In genomic region chr1:55211909-55212308, GRCh38 we compare ENCODE assay signal across 8 cellular contexts. TPM values are rescaled to one million over a fixed set of nuclear protein-coding genes. Genes with fewer than 3 reads are reported as not detected.
A peak's percentile ranks its signal among the peaks of the same experiment; 100 is the strongest.
DNase-seq lines count a peak whose midpoint lies in the region; ATAC-seq and TF ChIP-seq lines count a peak whose summit lies in the region.

No MANE protein-coding gene starts in this region.

- H3K27me3 Mint-ChIP-seq in T-helper 2 cell treated with Interferon-gamma antibody and Interleukin-4, amounts not matched to agents 5 μg/mL and 100 μg/mL, for 36 hours (ENCODE audit: low read depth): no peaks in the 10 kb centered on the region
- no peaks in the 10 kb centered on the region for H3K27me3 Mint-ChIP-seq in naive B cell

- peak overlapping the region; percentile 44 for H3K4me2 ChIP-seq in GM23248 (ENCODE audit: unreplicated experiment)

- H3K4me3 Mint-ChIP-seq in T-helper 2 cell treated with Interferon-gamma antibody and Interleukin-4, amounts not matched to agents 5 μg/mL and 100 μg/mL, for 36 hours: peak overlapping the region; percentile 90
- H3K4me3 Mint-ChIP-seq in naive B cell: peak overlapping the region; percentile 92 to 99 (median 97)

- no peak overlapping the region for H3K9ac ChIP-seq in GM23248

- H3K36me3 ChIP-seq in GM23248 (ENCODE audit: low read depth) (no peaks in the 10 kb centered on the region), suprapubic skin (no peaks in the 10 kb centered on the region)

- no peaks in the 10 kb centered on the region for H3K27me3 ChIP-seq in GM23248 (replicated peaks; ENCODE audit: insufficient read depth)
- H3K27me3 ChIP-seq in suprapubic skin: no peaks in the 10 kb centered on the region

- H3K4me1 ChIP-seq in GM23248 (ENCODE audit: insufficient read depth) (peaks cover 44% of the 10 kb centered on the region), suprapubic skin (peaks cover 70% of the 10 kb centered on the region)

- peaks cover 8% of the 10 kb centered on the region; the same call in 1 of the 2 replicates for H4K20me1 ChIP-seq in GM23248 (ENCODE audit: insufficient read depth)

- H3K27ac Mint-ChIP-seq in T-helper 2 cell treated with Interferon-gamma antibody and Interleukin-4, amounts not matched to agents 5 μg/mL and 100 μg/mL, for 36 hours: no peak overlapping the region
- H3K27ac Mint-ChIP-seq in naive B cell: peak overlapping the region; percentile 22 to 94 (median 52)

- WGBS in GM23248 (ENCODE audit: low coverage in 1 of 2, low lambda C conversion rate in 2 of 2, missing lambda C conversion rate in 2 of 2), 2 experiments: 98 to 99% methylated on average over 3 of the region's 3 CpGs
- WGBS in suprapubic skin: 78% methylated on average over 3 of the region's 3 CpGs

- H3K4me1 Mint-ChIP-seq in T-helper 2 cell treated with Interferon-gamma antibody and Interleukin-4, amounts not matched to agents 5 μg/mL and 100 μg/mL, for 36 hours (ENCODE audit: low read depth): peaks cover 61% of the 10 kb centered on the region
- peaks cover 64 to 75% (median 73%) of the 10 kb centered on the region in 3 donors for H3K4me1 Mint-ChIP-seq in naive B cell

- H3K4me3 ChIP-seq in GM23248: no peak overlapping the region
- no peak overlapping the region for H3K4me3 ChIP-seq in suprapubic skin

- DNase-seq in GM10248 (ENCODE audit: extremely low spot score) (peak; percentile 44), GM23248 (no peak), naive B cell (no peak), NCI-H1417 treated with DMSO at 0.1 percent for 48 hours (lab: John Stamatoyannopoulos, UW) (no peak), NCI-H226 (no peak), suprapubic skin (ENCODE audit: low spot score in 2 of 2) (no peak)
- DNase-seq in T-helper 2 cell treated with Interferon-gamma antibody and Interleukin-4, amounts not matched to agents 5 μg/mL and 100 μg/mL, for 36 hours (ENCODE audit: low spot score): no peak

- ATAC-seq in naive B cell (ENCODE audit: low read depth in 2 of 2) (no peak), HG03457 (IDR thresholded peaks at IDR 0.05; ENCODE audit: unreplicated experiment) (no peak)

- peaks cover 22% of the 10 kb centered on the region for H3K36me3 Mint-ChIP-seq in T-helper 2 cell treated with Interferon-gamma antibody and Interleukin-4, amounts not matched to agents 5 μg/mL and 100 μg/mL, for 36 hours (ENCODE audit: low read depth)
- peaks cover 0 to 4% of the 10 kb centered on the region in 2 donors for H3K36me3 Mint-ChIP-seq in naive B cell

- TF ChIP-seq CTCF in GM10248 (IDR thresholded peaks at IDR 0.05; ENCODE audit: control extremely low read depth, extremely low read depth, low read depth, missing control alignments) (no peak), suprapubic skin (IDR thresholded peaks at IDR 0.05) (no peak)

- no peak for TF ChIP-seq POLR2A in suprapubic skin (IDR thresholded peaks at IDR 0.05)

- H2AFZ ChIP-seq in GM23248: no peak overlapping the region

- POLR2A ChIA-PET in GM10248 (lab: Yijun Ruan, JAX): no interaction called here

- H3K27ac ChIP-seq in GM23248 (no peak overlapping the region), suprapubic skin (no peak overlapping the region)

- CTCF ChIA-PET in GM10248 (lab: Yijun Ruan, JAX): interaction anchor here (1.3 to 2.1 kb wide), 4 partner anchors 17 to 65 kb away, joined by 3 to 13 read pairs (median 6); no protein-coding TSS in a partner anchor

- H3K9me2 ChIP-seq in GM23248 (ENCODE audit: insufficient read depth): no peaks in the 10 kb centered on the region

- in situ Hi-C loops in GM23248 (cut with MboI): no loop called here

- no peaks in the 10 kb centered on the region for H3K9me3 ChIP-seq in GM23248 (ENCODE audit: low read depth)
- H3K9me3 ChIP-seq in suprapubic skin: no peaks in the 10 kb centered on the region

- H3K79me2 ChIP-seq in GM23248 (ENCODE audit: insufficient read depth): peaks cover 89% of the 10 kb centered on the region

- TF ChIP-seq EP300 in suprapubic skin (IDR thresholded peaks at IDR 0.05): no peak

- H3K9me3 Mint-ChIP-seq in T-helper 2 cell treated with Interferon-gamma antibody and Interleukin-4, amounts not matched to agents 5 μg/mL and 100 μg/mL, for 36 hours: no peaks in the 10 kb centered on the region
- H3K9me3 Mint-ChIP-seq in naive B cell: no peaks in the 10 kb centered on the region

- 0 out of 2 replicates have a peak, but pooled peaks cover 8% of the 10 kb centered on the region for H3F3A ChIP-seq in GM23248 (ENCODE audit: insufficient read depth)

RNA-seq across cellular contexts. Expression of gene USP24, which starts 3.3 kb away (rescaled TPM):
- total RNA-seq in GM23248 (2014; rRNA removed; shearing (Covaris generic)): 16.3 and 26.9 TPM in 2 replicates
- polyA plus RNA-seq in GM23248 (2016; fragmentation: Nextera tagmentation; extraction: Ambion mirVana) (3.3 and 4.4 TPM in 2 replicates), naive B cell (ENCODE audit: low read depth in 6 of 6) (10 to 100 TPM in 1 of 6 donors, 1 to 10 TPM in 5; 4.6 to 15.2 (median 8.5) TPM)
- 10 to 100 TPM; 27.7 to 84.0 (median 30.2) TPM for total RNA-seq in suprapubic skin
